Comparison of ENCODE assay signal across 13 cellular contexts in the genomic region with DNA sequence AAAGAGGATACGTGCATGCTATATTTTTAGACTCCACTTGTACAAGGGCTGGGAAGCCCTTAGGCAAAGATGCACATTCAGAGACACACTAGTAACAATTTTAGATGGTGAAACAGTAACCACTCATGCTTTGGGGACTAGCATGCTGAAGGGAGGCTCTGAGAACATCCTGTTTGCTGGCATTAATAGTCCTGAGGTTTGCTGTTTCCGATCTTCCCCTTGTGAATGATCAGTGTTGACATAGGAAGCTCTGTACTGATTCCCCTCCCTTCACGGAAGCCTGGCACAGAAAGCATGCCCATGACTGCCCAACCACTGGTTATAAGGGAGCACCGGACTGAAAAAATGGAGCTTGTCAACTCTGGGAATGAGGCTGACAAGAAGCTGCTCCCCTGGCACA.
A peak's percentile ranks its signal among the peaks of the same experiment; 100 is the strongest.
DNase-seq lines count a peak whose midpoint lies in the region; TF ChIP-seq lines count a peak whose summit lies in the region.
"Had no signal": no experiment of that assay in that cellular context is flagged by ENCODE, and none has a peak within 500 bp of the region (broad histone marks: within the 10 kb centered on the region; RNA-seq: fewer than 3 reads in every experiment).

No MANE protein-coding gene starts in this region.

- no peaks in the 10 kb centered on the region for H3K9me3 Mint-ChIP-seq in osteocyte (ENCODE audit: unreplicated experiment)

- H3F3A ChIP-seq in Loucy (ENCODE audit: low read depth): peaks cover 2% of the 10 kb centered on the region; the same call in 1 of the 2 replicates

- H3K4me2 ChIP-seq in Loucy (ENCODE audit: low read depth, low read length, poor library complexity, severe bottlenecking): peak overlapping the region; percentile 34

- no peaks in the 10 kb centered on the region for H4K20me1 ChIP-seq in Loucy (ENCODE audit: insufficient read depth, low read length, poor library complexity, severe bottlenecking)

- no peaks in the 10 kb centered on the region for H3K9me2 ChIP-seq in Loucy (replicated peaks; ENCODE audit: low read depth, low read length)

- H3K9me3 ChIP-seq in Loucy (ENCODE audit: insufficient read depth, low read depth, low read length): no peaks in the 10 kb centered on the region
- H3K9me3 ChIP-seq: mucosa of descending colon had no signal

- no peak overlapping the region for H3K9ac ChIP-seq in Loucy (ENCODE audit: low read depth, low read length, poor library complexity, severe bottlenecking)

- no peaks in the 10 kb centered on the region for H3K79me2 ChIP-seq in Loucy (ENCODE audit: insufficient read depth, low read length)

- TF ChIP-seq CTCF in Loucy (conservative IDR thresholded peaks at IDR 0.05; ENCODE audit: low read length) (no peak), coronary artery (IDR thresholded peaks at IDR 0.05) (no peak), osteocyte (IDR thresholded peaks at IDR 0.05) (no peak)

- H2AFZ ChIP-seq in Loucy (ENCODE audit: low read length): no peak overlapping the region

- DNase-seq in DMS53 (lab: John Stamatoyannopoulos, UW) (peak; percentile 12), DMS53 treated with DMSO at 0.1 percent for 48 hours (lab: John Stamatoyannopoulos, UW; ENCODE audit: unreplicated experiment) (no peak), coronary artery (ENCODE audit: low spot score) (no peak), osteocyte (ENCODE audit: extremely low spot score, unreplicated experiment) (peak; percentile 40), A172 (ENCODE audit: low spot score) (no peak)
- DNase-seq in effector CD8-positive, alpha-beta T cell (lab: John Stamatoyannopoulos, UW): no peak
- no peak for DNase-seq in activated CD4-positive, alpha-beta T cell treated with anti-CD3 and anti-CD28 coated beads for 1 hour
- DNase-seq: activated T-cell treated with anti-CD3 and anti-CD28 coated beads for 4 hours, erythroblast, mucosa of descending colon had no signal

- H3K4me1 ChIP-seq in Loucy (ENCODE audit: insufficient read depth, low read length, poor library complexity, severe bottlenecking): peaks cover 40% of the 10 kb centered on the region

- H3K4me3 ChIP-seq in Loucy (ENCODE audit: low read length, poor library complexity, severe bottlenecking): no peak overlapping the region
- H3K4me3 ChIP-seq in coronary artery: no peak overlapping the region
- H3K4me3 ChIP-seq: mucosa of descending colon had no signal

- no peak overlapping the region for H3K4me3 Mint-ChIP-seq in osteocyte (ENCODE audit: unreplicated experiment)

- H3K36me3 ChIP-seq in Loucy (ENCODE audit: insufficient read depth, low read length): no peaks in the 10 kb centered on the region
- H3K36me3 ChIP-seq: brain microvascular endothelial cell had no signal

- peak overlapping the region; percentile 80 for H3K27ac Mint-ChIP-seq in osteocyte (ENCODE audit: unreplicated experiment)

- H3K27me3 ChIP-seq in Loucy (ENCODE audit: insufficient read depth, low read length, poor library complexity, severe bottlenecking): no peaks in the 10 kb centered on the region
- H3K27me3 ChIP-seq: brain microvascular endothelial cell had no signal

- H3K27me3 Mint-ChIP-seq in osteocyte (ENCODE audit: unreplicated experiment): no peaks in the 10 kb centered on the region

- H3K36me3 Mint-ChIP-seq in osteocyte (ENCODE audit: unreplicated experiment): peaks cover 1% of the 10 kb centered on the region

- H3K27ac ChIP-seq in coronary artery: peak overlapping the region; percentile 29 to 30
- H3K27ac ChIP-seq: 22Rv1, brain microvascular endothelial cell had no signal

- peaks cover 26% of the 10 kb centered on the region for H3K4me1 Mint-ChIP-seq in osteocyte (ENCODE audit: unreplicated experiment)

Comparison
In these comparisons a context has a peak if more than half of its experiments do, and no peak if none do; other contexts are left out.
1. DNase-seq: peak in DMS53 (single experiment) and osteocyte (single experiment); none in DMS53 treated with DMSO at 0.1 percent for 48 hours (single experiment), coronary artery (single experiment), effector CD8-positive, alpha-beta T cell (single experiment), A172 (single experiment) and activated CD4-positive, alpha-beta T cell treated with anti-CD3 and anti-CD28 coated beads for 1 hour (single experiment).